Comparison of ENCODE assay signal across 24 cellular contexts in genomic region chr2:239554761-239555565, GRCh38.
DNase-seq lines count a peak whose midpoint lies in the region; ATAC-seq and TF ChIP-seq lines count a peak whose summit lies in the region.
"Had no signal": no experiment of that assay in that cellular context is flagged by ENCODE, and none has a peak within 500 bp of the region (broad histone marks: within the 10 kb centered on the region; RNA-seq: fewer than 3 reads in every experiment).

No MANE protein-coding gene starts in this region.

- H3K27me3 Mint-ChIP-seq in chondrocyte (ENCODE audit: low read depth), result peaks cover 36% of the 10 kb centered on the region
- peaks cover 8% of the 10 kb centered on the region for H3K27me3 Mint-ChIP-seq in activated CD4-positive, alpha-beta memory T cell treated with anti-CD3 and anti-CD28 coated beads for 36 hours

- intact Hi-C loops in Right ventricle myocardium inferior (cut with DNase I), result no loop called here
- intact Hi-C loops in Right ventricle myocardium superior (cut with DNase I), result no loop called here
- intact Hi-C loops in activated CD4-positive, alpha-beta memory T cell treated with anti-CD3 and anti-CD28 coated beads for 36 hours (cut with micrococcal nuclease), result no loop called here

- no peak overlapping the region for H3K4me3 Mint-ChIP-seq in chondrocyte (ENCODE audit: unreplicated experiment)
- no peak overlapping the region for H3K4me3 Mint-ChIP-seq in stimulated activated effector memory CD8-positive, alpha-beta T cell treated with anti-CD3 and anti-CD28 coated beads, Interleukin-12 subunit alpha, Interleukin-12 subunit beta, amount 100 ng/mL, for 72 hours
- H3K4me3 Mint-ChIP-seq in activated CD4-positive, alpha-beta memory T cell treated with anti-CD3 and anti-CD28 coated beads for 36 hours, result no peak overlapping the region
- H3K4me3 Mint-ChIP-seq: CD8-positive, alpha-beta T cell had no signal

- DNase-seq in Right ventricle myocardium inferior (ENCODE audit: missing footprints) (peak; percentile 53), Right ventricle myocardium superior (no peak), chondrocyte (ENCODE audit: low spot score) (peak; percentile 59)
- DNase-seq in Jurkat, Clone E6-1 (ENCODE audit: low read depth, low spot score), result peak; percentile 68
- no peak for DNase-seq in stimulated activated effector memory CD8-positive, alpha-beta T cell treated with anti-CD3 and anti-CD28 coated beads, Interleukin-12 subunit alpha, Interleukin-12 subunit beta, amount 100 ng/mL, for 72 hours (ENCODE audit: low spot score in 2 of 2)
- no peak for DNase-seq in activated CD4-positive, alpha-beta memory T cell treated with anti-CD3 and anti-CD28 coated beads for 36 hours
- DNase-seq: C1 segment of cervical spinal cord; Caco-2; CD8-positive, alpha-beta T cell; GF-D8; GOT3; HCEC 1CT; Kasumi-1; NCI-H1105 treated with DMSO at 0.1 percent for 48 hours; NCI-H146; NCI-H1930; NCI-H2107; NCI-H446 treated with DMSO at 0.1 percent for 48 hours; NCI-H526; NCI-H82; PC-9; SHP77 treated with DMSO at 0.1 percent for 48 hours had no signal

- POLR2A ChIA-PET in activated CD4-positive, alpha-beta memory T cell treated with anti-CD3 and anti-CD28 coated beads for 36 hours (lab: Charles Lee), result interaction anchor here (1.4 kb wide), 1 partner anchor 15 kb away, joined by 3 read pairs; no protein-coding TSS in a partner anchor

- H3K9me3 Mint-ChIP-seq in chondrocyte (ENCODE audit: low read depth), result no peaks in the 10 kb centered on the region
- H3K9me3 Mint-ChIP-seq in stimulated activated effector memory CD8-positive, alpha-beta T cell treated with anti-CD3 and anti-CD28 coated beads, Interleukin-12 subunit alpha, Interleukin-12 subunit beta, amount 100 ng/mL, for 72 hours, result no peaks in the 10 kb centered on the region
- no peaks in the 10 kb centered on the region for H3K9me3 Mint-ChIP-seq in activated CD4-positive, alpha-beta memory T cell treated with anti-CD3 and anti-CD28 coated beads for 36 hours
- H3K9me3 Mint-ChIP-seq: CD8-positive, alpha-beta T cell had no signal

- no peak for ATAC-seq in Right ventricle myocardium inferior
- ATAC-seq in Right ventricle myocardium superior (ENCODE audit: poor library complexity), result no peak
- no peak for ATAC-seq in stimulated activated effector memory CD8-positive, alpha-beta T cell treated with anti-CD3 and anti-CD28 coated beads, Interleukin-12 subunit alpha, Interleukin-12 subunit beta, amount 100 ng/mL, for 72 hours
- no peak for ATAC-seq in HG03039 (IDR thresholded peaks at IDR 0.05; ENCODE audit: unreplicated experiment)
- no peak for ATAC-seq in HG02938 (IDR thresholded peaks at IDR 0.05; ENCODE audit: unreplicated experiment)
- ATAC-seq: CD8-positive, alpha-beta T cell had no signal

- peaks cover 2% of the 10 kb centered on the region for H3K36me3 Mint-ChIP-seq in chondrocyte (ENCODE audit: low read depth)
- no peaks in the 10 kb centered on the region for H3K36me3 Mint-ChIP-seq in stimulated activated effector memory CD8-positive, alpha-beta T cell treated with anti-CD3 and anti-CD28 coated beads, Interleukin-12 subunit alpha, Interleukin-12 subunit beta, amount 100 ng/mL, for 72 hours
- no peaks in the 10 kb centered on the region for H3K36me3 Mint-ChIP-seq in activated CD4-positive, alpha-beta memory T cell treated with anti-CD3 and anti-CD28 coated beads for 36 hours
- H3K36me3 Mint-ChIP-seq: CD8-positive, alpha-beta T cell had no signal

- H3K4me1 Mint-ChIP-seq in chondrocyte (ENCODE audit: low read depth), result no peaks in the 10 kb centered on the region
- H3K4me1 Mint-ChIP-seq in stimulated activated effector memory CD8-positive, alpha-beta T cell treated with anti-CD3 and anti-CD28 coated beads, Interleukin-12 subunit alpha, Interleukin-12 subunit beta, amount 100 ng/mL, for 72 hours, result peaks cover 16% of the 10 kb centered on the region
- peaks cover 10% of the 10 kb centered on the region for H3K4me1 Mint-ChIP-seq in activated CD4-positive, alpha-beta memory T cell treated with anti-CD3 and anti-CD28 coated beads for 36 hours (ENCODE audit: low read depth)

- no peak for TF ChIP-seq CTCF in chondrocyte (IDR thresholded peaks at IDR 0.05)

- CTCF ChIA-PET in activated CD4-positive, alpha-beta memory T cell treated with anti-CD3 and anti-CD28 coated beads for 36 hours (lab: Charles Lee), result no interaction called here

- no peak overlapping the region for H3K27ac Mint-ChIP-seq in chondrocyte (ENCODE audit: unreplicated experiment)
- H3K27ac Mint-ChIP-seq in stimulated activated effector memory CD8-positive, alpha-beta T cell treated with anti-CD3 and anti-CD28 coated beads, Interleukin-12 subunit alpha, Interleukin-12 subunit beta, amount 100 ng/mL, for 72 hours, result peak overlapping the region; percentile 23
- no peak overlapping the region for H3K27ac Mint-ChIP-seq in activated CD4-positive, alpha-beta memory T cell treated with anti-CD3 and anti-CD28 coated beads for 36 hours
- H3K27ac Mint-ChIP-seq: CD8-positive, alpha-beta T cell had no signal

- H3K4me3 ChIP-seq in Jurkat, Clone E6-1 (ENCODE audit: low read length), result peak overlapping the region; percentile 42
- H3K4me3 ChIP-seq: PC-9 had no signal

Comparison
In these comparisons a context has a peak if more than half of its experiments do, and no peak if none do; other contexts are left out.
1. DNase-seq: peak in Right ventricle myocardium inferior (single experiment), Jurkat, Clone E6-1 (single experiment) and chondrocyte (single experiment); none in Right ventricle myocardium superior (single experiment), stimulated activated effector memory CD8-positive, alpha-beta T cell treated with anti-CD3 and anti-CD28 coated beads, Interleukin-12 subunit alpha, Interleukin-12 subunit beta, amount 100 ng/mL, for 72 hours (0 of 2) and activated CD4-positive, alpha-beta memory T cell treated with anti-CD3 and anti-CD28 coated beads for 36 hours (single experiment).